ENCODE assay signal across 1 cellular context in genomic region chr3:14360123-14360881, GRCh38.
TF ChIP-seq lines count a peak whose summit lies in the region.

No MANE protein-coding gene starts in this region.

TF ChIP-seq in A549, 52 proteins besides CTCF, POLR2A, EP300 and RAD21 (continued from another document):
- TF ChIP-seq REST (IDR thresholded peaks at IDR 0.05), result no peak
- TF ChIP-seq ATOH8 (CRISPR knock-in tag; IDR thresholded peaks at IDR 0.05; ENCODE audit: low read depth), result no peak
- TF ChIP-seq ZC3H11A (IDR thresholded peaks at IDR 0.05), result no peak
